Comparison of ENCODE assay signal across 16 cellular contexts in genomic region chr6:47298475-47298874, GRCh38. TPM values are rescaled to one million over a fixed set of nuclear protein-coding genes. Genes with fewer than 3 reads are reported as not detected.
DNase-seq lines count a peak whose midpoint lies in the region; ATAC-seq, FAIRE-seq and TF ChIP-seq lines count a peak whose summit lies in the region.
"Had no signal": no experiment of that assay in that cellular context is flagged by ENCODE, and none has a peak within 500 bp of the region (broad histone marks: within the 10 kb centered on the region; RNA-seq: fewer than 3 reads in every experiment).

No MANE protein-coding gene starts in this region.

- H3K79me2 ChIP-seq in K562 (ENCODE audit: control insufficient read depth, insufficient read depth, low read length), result no peaks in the 10 kb centered on the region

- H3K4me3 ChIP-seq in K562, result no peak overlapping the region
- H3K4me3 ChIP-seq in mucosa of descending colon, result no peak overlapping the region
- H3K4me3 ChIP-seq in foreskin fibroblast (ENCODE audit: low read depth in 1 of 2, low read length in 2 of 2), result no peak overlapping the region
- H3K4me3 ChIP-seq: BLaER1, GM23248, HAP-1 had no signal

- H3K9me1 ChIP-seq in K562 (ENCODE audit: control insufficient read depth, insufficient read depth, low read length), result no peaks in the 10 kb centered on the region

- TF ChIP-seq CTCF in K562 (IDR thresholded peaks at IDR 0.05 in 2 of 3, conservative IDR thresholded peaks at IDR 0.05 in 1 of 3; ENCODE audit: insufficient read depth in 2 of 3, low read depth in 1 of 3, low read length in 3 of 3) (no peak), mucosa of descending colon (IDR thresholded peaks at IDR 0.05) (no peak), foreskin fibroblast (IDR thresholded peaks at IDR 0.05; ENCODE audit: low read depth, low read length) (no peak)

- H3K36me3 ChIP-seq in K562 (ENCODE audit: control insufficient read depth, insufficient read depth, low read length) (no peaks in the 10 kb centered on the region), mucosa of descending colon (ENCODE audit: low read depth) (no peaks in the 10 kb centered on the region)
- H3K36me3 ChIP-seq: HAP-1 had no signal

- POLR2A ChIA-PET in K562 (lab: Yijun Ruan, JAX), result no interaction called here

- no peak for TF ChIP-seq RAD21 in K562 (CRISPR knock-in tag; conservative IDR thresholded peaks at IDR 0.05 in 1 of 2, IDR thresholded peaks at IDR 0.05 in 1 of 2)

- H3K27ac ChIP-seq in K562 (ENCODE audit: extremely low read depth, low read depth, low read length), result no peak overlapping the region
- H3K27ac ChIP-seq: BLaER1, GM23248, HL-60 had no signal

- H3K4me1 ChIP-seq in K562 (replicated peaks in 1 of 2; ENCODE audit: control insufficient read depth in 2 of 2, insufficient read depth in 2 of 2, low read length in 2 of 2) (no peaks in the 10 kb centered on the region), mucosa of descending colon (ENCODE audit: low read depth) (peaks cover 15% of the 10 kb centered on the region)
- H3K4me1 ChIP-seq: HAP-1 had no signal

- no peak for TF ChIP-seq POLR2A in K562 (conservative IDR thresholded peaks at IDR 0.05)

- no peak overlapping the region for H3K9ac ChIP-seq in K562 (ENCODE audit: insufficient read depth in 1 of 2, low read depth in 2 of 2, low read length in 2 of 2)
- H3K9ac ChIP-seq: BLaER1, GM23248 had no signal

- BruUV-seq in K562 (replicated peaks; lab: Mats Ljungman, UMichigan), result no TSS peak

- no peak for FAIRE-seq in K562 (lab: Jason Lieb, UNC)

- H3K4me2 ChIP-seq in K562 (ENCODE audit: insufficient read depth, low read length), result no peak overlapping the region
- H3K4me2 ChIP-seq: BLaER1 had no signal

- no peaks in the 10 kb centered on the region; a peak in 3 of 5 replicates for H3K27me3 ChIP-seq in K562 (ENCODE audit: control insufficient read depth in 2 of 2, insufficient read depth in 2 of 2, low read length in 2 of 2)
- H3K27me3 ChIP-seq: BLaER1 had no signal

- H4K20me1 ChIP-seq in K562 (replicated peaks; ENCODE audit: control insufficient read depth, insufficient read depth, low read length), result no peaks in the 10 kb centered on the region

- H3K9me3 ChIP-seq in K562 (replicated peaks; ENCODE audit: control insufficient read depth, insufficient read depth, low read depth, low read length), result no peaks in the 10 kb centered on the region
- no peaks in the 10 kb centered on the region for H3K9me3 ChIP-seq in mucosa of descending colon
- H3K9me3 ChIP-seq: HAP-1 had no signal

- in situ Hi-C loops in K562 (cut with MboI), result no loop called here

- DNase-seq in NCI-H748 (lab: John Stamatoyannopoulos, UW; ENCODE audit: unreplicated experiment), result peak; percentile 38
- DNase-seq in NCI-H748 treated with DMSO at 0.1 percent for 48 hours (lab: John Stamatoyannopoulos, UW), result no peak
- DNase-seq in OCI-M1 (lab: John Stamatoyannopoulos, UW), result peak; percentile 16
- DNase-seq in K562 (ENCODE audit: extremely low read depth in 1 of 4, low spot score in 3 of 4), result no peak
- no peak for DNase-seq in mucosa of descending colon
- DNase-seq in foreskin fibroblast, result no peak
- DNase-seq in UCSD-AML1 (lab: John Stamatoyannopoulos, UW; ENCODE audit: unreplicated experiment), result no peak
- DNase-seq in NCI-H187 treated with DMSO at 0.1 percent for 48 hours (lab: John Stamatoyannopoulos, UW), result no peak
- DNase-seq: 8988T; CD4-positive, alpha-beta memory T cell; DMS79 treated with DMSO at 0.1 percent for 48 hours; GF-D8 had no signal

- ATAC-seq in K562 (no peak), mucosa of descending colon (peak; percentile 59)

- CTCF ChIA-PET in K562 (lab: Yijun Ruan, JAX; ENCODE audit: low intra/inter-chr PET ratio), result no interaction called here

- no peak overlapping the region for H2AFZ ChIP-seq in K562 (ENCODE audit: low read depth, low read length)
- H2AFZ ChIP-seq: GM23248 had no signal

- intact Hi-C loops in K562 (cut with micrococcal nuclease) (no loop called here), mucosa of descending colon (cut with DNase I, micrococcal nuclease) (no loop called here)

- no peak for TF ChIP-seq EP300 in K562 (IDR thresholded peaks at IDR 0.05; ENCODE audit: low read length)

TF ChIP-seq in K562, 482 proteins besides CTCF, POLR2A, EP300 and RAD21 (continues in another document):
- peak; percentile 88 for TF ChIP-seq ZBTB40 (IDR thresholded peaks at IDR 0.05)
- TF ChIP-seq ZBTB40 (CRISPR knock-in tag; IDR thresholded peaks at IDR 0.05), result 0 out of 2 replicates have a peak, but pooled peaks have one; percentile 30

RNA-seq across cellular contexts. Expression of gene TNFRSF21, which starts 11.2 kb away (rescaled TPM):
- total RNA-seq in K562 (2011; cell fraction: chromatin; rRNA removed; ENCODE audit: low replicate concordance), result 2.4 and 4.7 TPM in 2 replicates
- 3.3 and 3.5 TPM in 2 replicates for total RNA-seq in K562 (2011; cell fraction: nucleolus; rRNA removed)
- total RNA-seq in K562 (2011; cell fraction: nucleoplasm; rRNA removed), result 4.5 and 7.1 TPM in 2 replicates
- total RNA-seq in K562 (2014; rRNA removed) (2.2 and 3.0 TPM in 2 replicates), K562 (2014; rRNA removed; fragmentation: Illumina TruSeq; extraction: Trizol) (2.7 and 3.2 TPM in 2 replicates), K562 (2015; rRNA removed; fragmentation: Illumina TruSeq; extraction: Trizol) (2.9 and 3.0 TPM in 2 replicates), K562 (2021) (5.5 and 5.7 TPM in 2 replicates), mucosa of descending colon (10 to 100 TPM; 54.8 to 92.5 (median 75.4) TPM)
- polyA plus RNA-seq in K562 (2011; rRNA removed) (1.3 and 2.2 TPM in 2 replicates), K562 (2014; fragmentation: Illumina TruSeq; extraction: Trizol) (3.9 and 4.8 TPM in 2 replicates), K562 (2014; fragmentation: Nextera tagmentation; extraction: Ambion mirVana) (under 1 TPM; 0.63 to 0.67 TPM), K562 (2014; rRNA removed) (1.4 and 2.0 TPM in 2 replicates)
- 1.5 and 2.8 TPM in 2 replicates for polyA plus RNA-seq in K562 (2011; cell fraction: cytosol; rRNA removed)
- 0.70 and 2.1 TPM in 2 replicates for polyA plus RNA-seq in K562 (2011; cell fraction: nucleus; rRNA removed)
- polyA plus RNA-seq in K562 (2012), result 2.4 and 3.2 TPM in 2 replicates
- 6.3 and 10.1 TPM in 2 replicates for polyA minus RNA-seq in K562 (2011; rRNA and poly(A)+ RNA removed)
- polyA minus RNA-seq in K562 (2011; cell fraction: cytosol; rRNA and poly(A)+ RNA removed), result 3.0 and 6.8 TPM in 2 replicates
- polyA minus RNA-seq in K562 (2011; cell fraction: nucleus; rRNA and poly(A)+ RNA removed), result 2.4 and 3.5 TPM in 2 replicates
- polyA plus RNA-seq: CD4-positive, alpha-beta memory T cell had no signal

Comparison
In these comparisons a context has a peak if more than half of its experiments do, and no peak if none do; other contexts are left out.
1. DNase-seq: peak in NCI-H748 (single experiment) and OCI-M1 (single experiment); none in NCI-H748 treated with DMSO at 0.1 percent for 48 hours (single experiment), K562 (0 of 4), mucosa of descending colon (0 of 3), foreskin fibroblast (0 of 2), UCSD-AML1 (single experiment) and NCI-H187 treated with DMSO at 0.1 percent for 48 hours (single experiment).
2. RNA of gene TNFRSF21, which starts 11.2 kb away (total RNA-seq): 54.8 to 92.5 TPM in mucosa of descending colon; 2.2 to 7.1 TPM in K562; every median in the first group is over 4 times any median in the second.